ENCODE assay signal across 18 cellular contexts in genomic region chr14:98103705-98104104, GRCh38.
"Had no signal": no experiment of that assay in that cellular context is flagged by ENCODE, and none has a peak within 500 bp of the region (broad histone marks: within the 10 kb centered on the region; RNA-seq: fewer than 3 reads in every experiment).

No MANE protein-coding gene starts in this region.

- H3K4me3 Mint-ChIP-seq: activated CD8-positive, alpha-beta memory T cell treated with anti-CD3 and anti-CD28 coated beads, Interleukin-2, amount 10 ng/mL, durations not matched to agents 7 days and 5 days; activated T-helper 1 cell treated with anti-CD3 and anti-CD28 coated beads, Interleukin-12 subunit alpha, Interleukin-12 subunit beta, Interleukin-2, Interleukin-4 antibody, amounts not matched to agents 30 ng/mL and 10 ng/mL and 1 ng/mL, durations not matched to agents 14 hours and 24 hours and 36 hours; naive B cell; T-helper 1 cell treated with Interleukin-12 subunit alpha and Interleukin-12 subunit beta and Interleukin-4 antibody, amounts not matched to agents 30 μg/mL and 1 μg/mL, for 36 hours had no signal

- H3K4me1 ChIP-seq: breast epithelium, stomach had no signal

- H3K4me1 Mint-ChIP-seq: naive B cell had no signal

- H3K9me3 ChIP-seq: breast epithelium, neutrophil, stomach, thoracic aorta had no signal

- H3K4me3 ChIP-seq: breast epithelium, lung, SK-N-MC, stomach, thoracic aorta had no signal

- ATAC-seq: activated CD8-positive, alpha-beta memory T cell treated with anti-CD3 and anti-CD28 coated beads, Interleukin-2, amount 10 ng/mL, durations not matched to agents 7 days and 5 days; activated naive CD4-positive, alpha-beta T cell treated with anti-CD3 and anti-CD28 coated beads, Interleukin-2, amount 50 U/mL, for 72 hours; left colon; right cardiac atrium had no signal

- H3K27ac ChIP-seq: breast epithelium, neutrophil, SK-N-MC, stomach, thoracic aorta had no signal

- H3K36me3 Mint-ChIP-seq: naive B cell had no signal

- H3K27me3 ChIP-seq: breast epithelium, neutrophil had no signal

- H3K27ac Mint-ChIP-seq: activated CD8-positive, alpha-beta memory T cell treated with anti-CD3 and anti-CD28 coated beads, Interleukin-2, amount 10 ng/mL, durations not matched to agents 7 days and 5 days; activated naive CD4-positive, alpha-beta T cell treated with anti-CD3 and anti-CD28 coated beads, Interleukin-2, amount 50 U/mL, for 72 hours; activated T-helper 1 cell treated with anti-CD3 and anti-CD28 coated beads, Interleukin-12 subunit alpha, Interleukin-12 subunit beta, Interleukin-2, Interleukin-4 antibody, amounts not matched to agents 30 ng/mL and 10 ng/mL and 1 ng/mL, durations not matched to agents 14 hours and 24 hours and 36 hours; naive B cell; T-helper 1 cell treated with Interleukin-12 subunit alpha and Interleukin-12 subunit beta and Interleukin-4 antibody, amounts not matched to agents 30 μg/mL and 1 μg/mL, for 36 hours had no signal

- H3K27me3 Mint-ChIP-seq: activated CD8-positive, alpha-beta memory T cell treated with anti-CD3 and anti-CD28 coated beads, Interleukin-2, amount 10 ng/mL, durations not matched to agents 7 days and 5 days had no signal

- DNase-seq: activated CD4-positive, alpha-beta T cell treated with anti-CD3 and anti-CD28 coated beads, Interleukin-2, amount 50 U/mL, for 1 hour; activated CD8-positive, alpha-beta memory T cell treated with anti-CD3 and anti-CD28 coated beads, Interleukin-2, amount 10 ng/mL, durations not matched to agents 7 days and 5 days; aorta; foreskin melanocyte; head of caudate nucleus; left colon; naive B cell; right cardiac atrium; small intestine; stomach had no signal

- H3K36me3 ChIP-seq: breast epithelium, neutrophil, stomach, thoracic aorta had no signal
